9 cellular contexts compared by ENCODE assay signal in genomic region chr1:25549273-25550154, GRCh38. TPM values are rescaled to one million over a fixed set of nuclear protein-coding genes. Genes with fewer than 3 reads are reported as not detected.
DNase-seq lines count a peak whose midpoint lies in the region; ATAC-seq, FAIRE-seq and TF ChIP-seq lines count a peak whose summit lies in the region.
"Had no signal": no experiment of that assay in that cellular context is flagged by ENCODE, and none has a peak within 500 bp of the region (broad histone marks: within the 10 kb centered on the region; RNA-seq: fewer than 3 reads in every experiment).

No MANE protein-coding gene starts in this region.

- CTCF ChIA-PET in activated CD8-positive, alpha-beta memory T cell treated with anti-CD3 and anti-CD28 coated beads, Interleukin-2, amount 10 ng/mL, durations not matched to agents 7 days and 5 days (lab: Charles Lee) = interaction anchor here (0.7 to 3.1 kb wide), 11 partner anchors 8 to 270 kb away, joined by 3 to 14 read pairs (median 3); partner anchors contain the start of gene MTFR1L

- TF ChIP-seq POLR2A in GM18526 (IDR thresholded peaks at IDR 0.05; ENCODE audit: extremely low read depth, insufficient read length) (peak; percentile 45), esophagus muscularis mucosa (IDR thresholded peaks at IDR 0.05; ENCODE audit: low read depth) (no peak)

- peak overlapping the region; percentile 71 for H3K27ac Mint-ChIP-seq in activated CD8-positive, alpha-beta memory T cell treated with anti-CD3 and anti-CD28 coated beads, Interleukin-2, amount 10 ng/mL, durations not matched to agents 7 days and 5 days

- ATAC-seq in HG02852 (IDR thresholded peaks at IDR 0.05; ENCODE audit: unreplicated experiment) = peak; percentile 93
- peak; percentile 93 for ATAC-seq in activated CD8-positive, alpha-beta memory T cell treated with anti-CD3 and anti-CD28 coated beads, Interleukin-2, amount 10 ng/mL, durations not matched to agents 7 days and 5 days

- no peaks in the 10 kb centered on the region for H3K9me3 Mint-ChIP-seq in activated CD8-positive, alpha-beta memory T cell treated with anti-CD3 and anti-CD28 coated beads, Interleukin-2, amount 10 ng/mL, durations not matched to agents 7 days and 5 days (ENCODE audit: low read depth)

- 74% methylated on average over 16 of the region's 19 CpGs for WGBS in esophagus muscularis mucosa
- WGBS in small intestine, 3 donors = 20 to 38% (median 23%) methylated on average over 19 of the region's 19 CpGs

- H3K27me3 Mint-ChIP-seq in activated CD8-positive, alpha-beta memory T cell treated with anti-CD3 and anti-CD28 coated beads, Interleukin-2, amount 10 ng/mL, durations not matched to agents 7 days and 5 days = peaks cover 17% of the 10 kb centered on the region

- no peak for FAIRE-seq in small intestine (lab: Jason Lieb, UNC)
- FAIRE-seq: colon had no signal

- H3K36me3 ChIP-seq in esophagus muscularis mucosa (peaks cover 0 to under 1% (median 0%) of the 10 kb centered on the region in 4 donors), small intestine (ENCODE audit: control insufficient read depth in 2 of 2, insufficient read depth in 2 of 2, low read length in 2 of 2) (no peaks in the 10 kb centered on the region)

- TF ChIP-seq CTCF in esophagus muscularis mucosa (IDR thresholded peaks at IDR 0.05) = no peak

- no peak for TF ChIP-seq EP300 in esophagus muscularis mucosa (IDR thresholded peaks at IDR 0.05)

- intact Hi-C loops in esophagus muscularis mucosa (cut with DNase I) = no loop called here

- peaks cover 59% of the 10 kb centered on the region for H3K4me1 Mint-ChIP-seq in activated CD8-positive, alpha-beta memory T cell treated with anti-CD3 and anti-CD28 coated beads, Interleukin-2, amount 10 ng/mL, durations not matched to agents 7 days and 5 days

- peak overlapping the region; percentile 1 to 46 (median 30) for H3K27ac ChIP-seq in esophagus muscularis mucosa (replicated peaks in 1 of 4)
- peak overlapping the region; percentile 27 to 83 for H3K27ac ChIP-seq in small intestine (ENCODE audit: low read depth in 1 of 2, low read length in 1 of 2)

- H3K9me3 ChIP-seq in esophagus muscularis mucosa (no peaks in the 10 kb centered on the region), small intestine (ENCODE audit: control insufficient read depth, low read depth) (no peaks in the 10 kb centered on the region)

- peaks cover 2% of the 10 kb centered on the region for H3K36me3 Mint-ChIP-seq in activated CD8-positive, alpha-beta memory T cell treated with anti-CD3 and anti-CD28 coated beads, Interleukin-2, amount 10 ng/mL, durations not matched to agents 7 days and 5 days

- peaks cover 66 to 79% (median 79%) of the 10 kb centered on the region in 4 donors for H3K4me1 ChIP-seq in esophagus muscularis mucosa
- H3K4me1 ChIP-seq in small intestine (ENCODE audit: control insufficient read depth in 2 of 2, insufficient read depth in 1 of 2, low read depth in 1 of 2, low read length in 1 of 2) = peaks cover 6 to 28% of the 10 kb centered on the region in 2 donors

- DNase-seq in NCI-H2227 treated with DMSO at 0.1 percent for 48 hours (lab: John Stamatoyannopoulos, UW) (peak; percentile 75), esophagus muscularis mucosa (ENCODE audit: extremely low spot score) (no peak), small intestine (peak; percentile 74), NCI-H526 treated with DMSO at 0.1 percent for 48 hours (lab: John Stamatoyannopoulos, UW) (no peak), HuH-7.5 (ENCODE audit: low spot score) (no peak)
- DNase-seq in activated CD8-positive, alpha-beta memory T cell treated with anti-CD3 and anti-CD28 coated beads, Interleukin-2, amount 10 ng/mL, durations not matched to agents 7 days and 5 days = peak; percentile 93

- H3K4me3 Mint-ChIP-seq in activated CD8-positive, alpha-beta memory T cell treated with anti-CD3 and anti-CD28 coated beads, Interleukin-2, amount 10 ng/mL, durations not matched to agents 7 days and 5 days = peak overlapping the region; percentile 5

- H3K27me3 ChIP-seq in esophagus muscularis mucosa (no peaks in the 10 kb centered on the region), small intestine (ENCODE audit: control insufficient read depth in 2 of 2, insufficient read depth in 2 of 2, low read length in 2 of 2) (no peaks in the 10 kb centered on the region)

- H3K4me3 ChIP-seq in esophagus muscularis mucosa (no peak overlapping the region), small intestine (ENCODE audit: low read depth in 1 of 2, low read length in 2 of 2) (no peak overlapping the region)

RNA-seq across cellular contexts. Expression of gene LDLRAP1, which starts 6.1 kb away (rescaled TPM):
- 10 to 100 TPM in 1 of 2 experiments, 1 to 10 TPM in 1; 4.9 to 11.0 TPM for total RNA-seq in activated CD8-positive, alpha-beta memory T cell treated with anti-CD3 and anti-CD28 coated beads, Interleukin-2, amount 10 ng/mL, durations not matched to agents 7 days and 5 days
- total RNA-seq in esophagus muscularis mucosa = 10 to 100 TPM; 12.6 to 21.2 (median 16.3) TPM
- polyA plus RNA-seq in small intestine = 10 to 100 TPM in 2 of 3 donors, 1 to 10 TPM in 1; 9.5 to 18.2 (median 13.0) TPM

Comparison
In these comparisons a context has a peak if more than half of its experiments do, and no peak if none do; other contexts are left out.
1. DNase-seq: peak in NCI-H2227 treated with DMSO at 0.1 percent for 48 hours (single experiment), activated CD8-positive, alpha-beta memory T cell treated with anti-CD3 and anti-CD28 coated beads, Interleukin-2, amount 10 ng/mL, durations not matched to agents 7 days and 5 days (single experiment) and small intestine (single experiment); none in esophagus muscularis mucosa (single experiment), NCI-H526 treated with DMSO at 0.1 percent for 48 hours (single experiment) and HuH-7.5 (single experiment).